In genomic region chr18:63291278-63291677, GRCh38 we compare ENCODE assay signal across 17 cellular contexts. TPM values are rescaled to one million over a fixed set of nuclear protein-coding genes. Genes with fewer than 3 reads are reported as not detected.
DNase-seq lines count a peak whose midpoint lies in the region; ATAC-seq and FAIRE-seq lines count a peak whose summit lies in the region.
"Had no signal": no experiment of that assay in that cellular context is flagged by ENCODE, and none has a peak within 500 bp of the region (broad histone marks: within the 10 kb centered on the region; RNA-seq: fewer than 3 reads in every experiment).

No MANE protein-coding gene starts in this region.

- H3K27me3 ChIP-seq in skeletal muscle tissue (ENCODE audit: control insufficient read depth in 3 of 3, insufficient read depth in 3 of 3, low read length in 3 of 3): no peaks in the 10 kb centered on the region
- H3K27me3 ChIP-seq: adrenal gland, pancreas, vagina had no signal

- H3K4me3 ChIP-seq in skeletal muscle tissue (ENCODE audit: low read length in 3 of 3): no peak overlapping the region
- H3K4me3 ChIP-seq: adrenal gland, K562, pancreas, vagina had no signal

- intact Hi-C loops in activated naive CD4-positive, alpha-beta T cell treated with anti-CD3 and anti-CD28 coated beads for 36 hours (cut with micrococcal nuclease): loop anchor here (5.0 kb wide), 1 partner anchor 34 kb away; no protein-coding TSS in a partner anchor

- H3K4me1 Mint-ChIP-seq in activated naive CD4-positive, alpha-beta T cell treated with anti-CD3 and anti-CD28 coated beads for 36 hours (ENCODE audit: low read depth): peaks cover 7% of the 10 kb centered on the region
- peaks cover 56% of the 10 kb centered on the region for H3K4me1 Mint-ChIP-seq in activated naive CD8-positive, alpha-beta T cell treated with anti-CD3 and anti-CD28 coated beads for 36 hours

- H3K4me3 Mint-ChIP-seq in activated naive CD4-positive, alpha-beta T cell treated with anti-CD3 and anti-CD28 coated beads for 36 hours: peak overlapping the region; percentile 54
- H3K4me3 Mint-ChIP-seq in activated naive CD8-positive, alpha-beta T cell treated with anti-CD3 and anti-CD28 coated beads for 36 hours: peak overlapping the region; percentile 57
- H3K4me3 Mint-ChIP-seq: H9 had no signal

- ATAC-seq in HG03469 (IDR thresholded peaks at IDR 0.05; ENCODE audit: unreplicated experiment): no peak
- ATAC-seq: K562, pancreas had no signal

- CTCF ChIA-PET in activated naive CD4-positive, alpha-beta T cell treated with anti-CD3 and anti-CD28 coated beads for 36 hours (lab: Charles Lee): interaction anchor here (2.4 kb wide), 1 partner anchor 26 kb away, joined by 7 read pairs; no protein-coding TSS in a partner anchor

- DNase-seq in activated naive CD4-positive, alpha-beta T cell treated with anti-CD3 and anti-CD28 coated beads for 36 hours: no peak
- no peak for DNase-seq in activated naive CD4-positive, alpha-beta T cell treated with anti-CD3 and anti-CD28 coated beads, Interleukin-2, amount 50 U/mL, for 16 hours
- no peak for DNase-seq in GM18507 (ENCODE audit: extremely low spot score, insufficient read length, low read depth)
- DNase-seq in activated naive CD8-positive, alpha-beta T cell treated with anti-CD3 and anti-CD28 coated beads for 36 hours: no peak
- no peak for DNase-seq in NCI-H2029 treated with DMSO at 0.1 percent for 48 hours (lab: John Stamatoyannopoulos, UW)
- DNase-seq in glomerular visceral epithelial cell (ENCODE audit: extremely low spot score): no peak
- DNase-seq: adrenal gland, COR-L47, H9, NCI-H2081 treated with DMSO at 0.1 percent for 48 hours, NCI-H510A treated with DMSO at 0.1 percent for 48 hours, pancreas, SHP77 had no signal

- peak overlapping the region; percentile 68 for H3K27ac ChIP-seq in skeletal muscle tissue (ENCODE audit: low read depth, low read length)
- H3K27ac ChIP-seq: adrenal gland, pancreas, vagina had no signal

- H3K27me3 Mint-ChIP-seq in activated naive CD4-positive, alpha-beta T cell treated with anti-CD3 and anti-CD28 coated beads for 36 hours (ENCODE audit: low read depth): no peaks in the 10 kb centered on the region
- H3K27me3 Mint-ChIP-seq in activated naive CD8-positive, alpha-beta T cell treated with anti-CD3 and anti-CD28 coated beads for 36 hours: no peaks in the 10 kb centered on the region

- peaks cover 32 to 38% (median 37%) of the 10 kb centered on the region in 3 donors for H3K4me1 ChIP-seq in skeletal muscle tissue (ENCODE audit: control insufficient read depth in 3 of 3, insufficient read depth in 3 of 3, low read length in 3 of 3)
- H3K4me1 ChIP-seq: pancreas had no signal

- peaks cover 49% of the 10 kb centered on the region for H3K36me3 Mint-ChIP-seq in activated naive CD4-positive, alpha-beta T cell treated with anti-CD3 and anti-CD28 coated beads for 36 hours (ENCODE audit: low read depth)
- peaks cover 46% of the 10 kb centered on the region for H3K36me3 Mint-ChIP-seq in activated naive CD8-positive, alpha-beta T cell treated with anti-CD3 and anti-CD28 coated beads for 36 hours

- no peaks in the 10 kb centered on the region for H3K9me3 Mint-ChIP-seq in activated naive CD4-positive, alpha-beta T cell treated with anti-CD3 and anti-CD28 coated beads for 36 hours
- H3K9me3 Mint-ChIP-seq in activated naive CD8-positive, alpha-beta T cell treated with anti-CD3 and anti-CD28 coated beads for 36 hours: no peaks in the 10 kb centered on the region
- H3K9me3 Mint-ChIP-seq: H9 had no signal

- H3K9ac ChIP-seq in skeletal muscle tissue (ENCODE audit: low read depth in 1 of 3, low read length in 3 of 3): no peak overlapping the region

- FAIRE-seq in GM18507 (lab: Jason Lieb, UNC): peak; percentile 31
- FAIRE-seq: K562, pancreas had no signal

- H3K36me3 ChIP-seq in skeletal muscle tissue (ENCODE audit: control insufficient read depth in 3 of 3, insufficient read depth in 3 of 3, low read length in 3 of 3): no peaks in the 10 kb centered on the region
- H3K36me3 ChIP-seq: adrenal gland, pancreas, vagina had no signal

- H3K27ac Mint-ChIP-seq in activated naive CD4-positive, alpha-beta T cell treated with anti-CD3 and anti-CD28 coated beads for 36 hours: no peak overlapping the region
- H3K27ac Mint-ChIP-seq in activated naive CD8-positive, alpha-beta T cell treated with anti-CD3 and anti-CD28 coated beads for 36 hours: peak overlapping the region; percentile 88

- no peaks in the 10 kb centered on the region for H3K9me3 ChIP-seq in skeletal muscle tissue (ENCODE audit: control insufficient read depth in 3 of 3, low read length in 3 of 3)
- H3K9me3 ChIP-seq: adrenal gland, pancreas, vagina had no signal

RNA-seq across cellular contexts. Expression of gene BCL2, which starts 28.3 kb away (rescaled TPM):
- total RNA-seq in activated naive CD4-positive, alpha-beta T cell treated with anti-CD3 and anti-CD28 coated beads for 36 hours: 10 to 100 TPM; 48.4 to 49.6 TPM
- 10 to 100 TPM; 62.8 to 67.3 TPM for total RNA-seq in activated naive CD8-positive, alpha-beta T cell treated with anti-CD3 and anti-CD28 coated beads for 36 hours
- 39.1 TPM for total RNA-seq in skeletal muscle tissue
